ENCODE assay signal across 21 cellular contexts in the genomic region with DNA sequence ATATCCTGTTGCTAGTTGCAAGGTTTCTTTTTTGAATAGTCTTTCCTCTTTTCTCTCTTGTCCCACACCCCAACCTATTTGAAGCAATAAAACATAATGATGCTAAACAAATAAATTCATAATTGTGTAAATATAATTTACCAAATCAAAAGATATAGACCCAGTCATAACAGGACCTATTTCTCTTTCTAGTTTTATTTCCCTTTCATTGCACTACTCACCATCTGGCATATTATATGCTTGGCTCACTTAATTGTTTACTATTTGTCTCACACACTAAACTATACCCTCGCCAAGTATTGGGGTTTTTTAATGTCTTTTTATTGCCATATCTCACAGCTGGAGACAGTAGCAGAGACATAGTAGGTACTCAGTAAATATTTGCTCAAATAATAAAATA.
"Had no signal": no experiment of that assay in that cellular context is flagged by ENCODE, and none has a peak within 500 bp of the region (broad histone marks: within the 10 kb centered on the region; RNA-seq: fewer than 3 reads in every experiment).

No MANE protein-coding gene starts in this region.

- DNase-seq: activated CD4-positive, alpha-beta T cell treated with anti-CD3 and anti-CD28 coated beads for 48 hours; activated CD4-positive, alpha-beta T cell treated with anti-CD3 and anti-CD28 coated beads, Interleukin-2, amount 50 U/mL, for 48 hours; activated CD8-positive, alpha-beta memory T cell treated with anti-CD3 and anti-CD28 coated beads for 24 hours; activated gamma-delta T cell; activated naive CD4-positive, alpha-beta T cell treated with anti-CD3 and anti-CD28 coated beads, Interleukin-2, amount 10 ng/mL, durations not matched to agents 7 days and 5 days; activated naive CD8-positive, alpha-beta T cell treated with anti-CD3 and anti-CD28 coated beads, Interleukin-2, amount 10 ng/mL, durations not matched to agents 7 days and 5 days; amniotic stem cell; central memory CD4-positive, alpha-beta T cell; foreskin melanocyte; heart right ventricle; left ventricle myocardium inferior; mesendoderm; spleen; stimulated activated naive CD4-positive, alpha-beta T cell treated with Interleukin-2 at 50 U/mL for 16 hours; WERI-Rb-1 had no signal

- H3K4me1 Mint-ChIP-seq: activated naive CD4-positive, alpha-beta T cell treated with anti-CD3 and anti-CD28 coated beads, Interleukin-2, amount 10 ng/mL, durations not matched to agents 7 days and 5 days; activated naive CD8-positive, alpha-beta T cell treated with anti-CD3 and anti-CD28 coated beads, Interleukin-2, amount 10 ng/mL, durations not matched to agents 7 days and 5 days had no signal

- H3K9me3 Mint-ChIP-seq: activated naive CD8-positive, alpha-beta T cell treated with anti-CD3 and anti-CD28 coated beads, Interleukin-2, amount 10 ng/mL, durations not matched to agents 7 days and 5 days had no signal

- H3K4me3 ChIP-seq: esophagus muscularis mucosa, heart right ventricle, left ventricle myocardium inferior, lung, right atrium auricular region, spleen, tibial nerve had no signal

- H3K9me3 ChIP-seq: esophagus muscularis mucosa, heart right ventricle, left ventricle myocardium inferior, right atrium auricular region, spleen, tibial nerve had no signal

- H3K27ac Mint-ChIP-seq: activated naive CD4-positive, alpha-beta T cell treated with anti-CD3 and anti-CD28 coated beads, Interleukin-2, amount 10 ng/mL, durations not matched to agents 7 days and 5 days; activated naive CD8-positive, alpha-beta T cell treated with anti-CD3 and anti-CD28 coated beads, Interleukin-2, amount 10 ng/mL, durations not matched to agents 7 days and 5 days; natural killer cell treated with Interleukin-12 subunit alpha and Interleukin-12 subunit beta and Interleukin-15 and Interleukin-18, amount 100 ng/mL, for 72 hours had no signal

- H3K27me3 Mint-ChIP-seq: activated naive CD4-positive, alpha-beta T cell treated with anti-CD3 and anti-CD28 coated beads, Interleukin-2, amount 10 ng/mL, durations not matched to agents 7 days and 5 days; activated naive CD8-positive, alpha-beta T cell treated with anti-CD3 and anti-CD28 coated beads, Interleukin-2, amount 10 ng/mL, durations not matched to agents 7 days and 5 days; natural killer cell treated with Interleukin-12 subunit alpha and Interleukin-12 subunit beta and Interleukin-15 and Interleukin-18, amount 100 ng/mL, for 72 hours had no signal

- H3K4me3 Mint-ChIP-seq: activated naive CD4-positive, alpha-beta T cell treated with anti-CD3 and anti-CD28 coated beads, Interleukin-2, amount 10 ng/mL, durations not matched to agents 7 days and 5 days; activated naive CD8-positive, alpha-beta T cell treated with anti-CD3 and anti-CD28 coated beads, Interleukin-2, amount 10 ng/mL, durations not matched to agents 7 days and 5 days; natural killer cell treated with Interleukin-12 subunit alpha and Interleukin-12 subunit beta and Interleukin-15 and Interleukin-18, amount 100 ng/mL, for 72 hours had no signal

- H3K36me3 Mint-ChIP-seq: activated naive CD4-positive, alpha-beta T cell treated with anti-CD3 and anti-CD28 coated beads, Interleukin-2, amount 10 ng/mL, durations not matched to agents 7 days and 5 days; activated naive CD8-positive, alpha-beta T cell treated with anti-CD3 and anti-CD28 coated beads, Interleukin-2, amount 10 ng/mL, durations not matched to agents 7 days and 5 days; natural killer cell treated with Interleukin-12 subunit alpha and Interleukin-12 subunit beta and Interleukin-15 and Interleukin-18, amount 100 ng/mL, for 72 hours had no signal

- ATAC-seq: activated CD4-positive, CD25-positive, alpha-beta regulatory T cell treated with anti-CD3 and anti-CD28 coated beads, Interleukin-2, amount 50 U/mL, for 24 hours; heart right ventricle; natural killer cell treated with Interleukin-12 subunit alpha and Interleukin-12 subunit beta and Interleukin-15 and Interleukin-18, amount 100 ng/mL, for 72 hours had no signal

- H3K36me3 ChIP-seq: esophagus muscularis mucosa, heart right ventricle, left ventricle myocardium inferior, right atrium auricular region, spleen, tibial nerve, WERI-Rb-1 had no signal

- H3K4me1 ChIP-seq: esophagus muscularis mucosa, heart right ventricle, left ventricle myocardium inferior, right atrium auricular region, spleen, tibial nerve had no signal
